Comparison of ENCODE assay signal across 21 cellular contexts in genomic region chr9:88046542-88046941, GRCh38.
A peak's percentile ranks its signal among the peaks of the same experiment; 100 is the strongest.
DNase-seq lines count a peak whose midpoint lies in the region; ATAC-seq and TF ChIP-seq lines count a peak whose summit lies in the region.
"Had no signal": no experiment of that assay in that cellular context is flagged by ENCODE, and none has a peak within 500 bp of the region (broad histone marks: within the 10 kb centered on the region; RNA-seq: fewer than 3 reads in every experiment).

No MANE protein-coding gene starts in this region.

- H3K27me3 Mint-ChIP-seq in endodermal cell (ENCODE audit: insufficient read depth): no peaks in the 10 kb centered on the region

- H3K36me3 ChIP-seq in HUES48 (ENCODE audit: control insufficient read depth, insufficient read depth, low read length): no peaks in the 10 kb centered on the region; the same call in 1 of the 2 replicates
- no peaks in the 10 kb centered on the region for H3K36me3 ChIP-seq in endodermal cell (ENCODE audit: control insufficient read depth, insufficient read depth, low read length)
- H3K36me3 ChIP-seq: BE2C had no signal

- no peak overlapping the region for H3K27ac Mint-ChIP-seq in endodermal cell
- H3K27ac Mint-ChIP-seq: CD4-positive, CD25-positive, alpha-beta regulatory T cell; CD8-positive, alpha-beta memory T cell; HFFc6 had no signal

- no peak for DNase-seq in endodermal cell
- DNase-seq in myocyte (ENCODE audit: low read depth): peak; percentile 50
- DNase-seq in anterior cingulate cortex (lab: John Stamatoyannopoulos, UW): no peak
- DNase-seq in superior temporal gyrus (ENCODE audit: extremely low spot score): no peak
- DNase-seq: ACHN; BE2C; C1 segment of cervical spinal cord; CD4-positive, CD25-positive, alpha-beta regulatory T cell; CD8-positive, alpha-beta memory T cell; COR-L47; DMS 273 treated with DMSO at 0.1 percent for 48 hours; DMS53; DND-41; EL; GM23248; H7; HFFc6 had no signal

- H3K4me3 Mint-ChIP-seq in endodermal cell: no peak overlapping the region
- H3K4me3 Mint-ChIP-seq: CD4-positive, CD25-positive, alpha-beta regulatory T cell; CD8-positive, alpha-beta memory T cell; HFFc6 had no signal

- peaks cover 19% of the 10 kb centered on the region for H3K9me3 ChIP-seq in HUES48 (ENCODE audit: control insufficient read depth, insufficient read depth, low read length)
- H3K9me3 ChIP-seq in endodermal cell (ENCODE audit: control insufficient read depth, low read length): peaks cover 58% of the 10 kb centered on the region
- H3K9me3 ChIP-seq: BE2C had no signal

- no peak for ATAC-seq in HG02571 (IDR thresholded peaks at IDR 0.05; ENCODE audit: unreplicated experiment)
- ATAC-seq: GM12878, HCT116 had no signal

- TF ChIP-seq CTCF in endodermal cell (conservative IDR thresholded peaks at IDR 0.05): no peak

- H3K4me3 ChIP-seq in HUES48 (ENCODE audit: low read depth, low read length): no peak overlapping the region
- peak overlapping the region; percentile 70 for H3K4me3 ChIP-seq in endodermal cell (ENCODE audit: low read length)
- H3K4me3 ChIP-seq: GM12878, GM23248 had no signal

- H3K4me1 ChIP-seq in HUES48 (ENCODE audit: control insufficient read depth, insufficient read depth, low read length) (peaks cover 20% of the 10 kb centered on the region), endodermal cell (ENCODE audit: control insufficient read depth, insufficient read depth, low read length) (no peaks in the 10 kb centered on the region)
- H3K4me1 ChIP-seq: BE2C had no signal

- no peak overlapping the region for H3K9ac ChIP-seq in HUES48 (ENCODE audit: low read depth, low read length)
- no peak overlapping the region for H3K9ac ChIP-seq in endodermal cell (ENCODE audit: extremely low read depth, low read length, poor library complexity, severe bottlenecking)
- H3K9ac ChIP-seq: GM23248 had no signal

- WGBS in endodermal cell (ENCODE audit: insufficient coverage in 1 of 2, insufficient read length in 1 of 2), 2 experiments: 80 to 91% methylated on average over 1 to 3 of the region's 3 CpGs

- H3K9me3 Mint-ChIP-seq in endodermal cell: peaks cover 62% of the 10 kb centered on the region

- H3K27me3 ChIP-seq in HUES48 (ENCODE audit: control insufficient read depth, insufficient read depth, low read length): no peaks in the 10 kb centered on the region
- H3K27me3 ChIP-seq in endodermal cell (ENCODE audit: control insufficient read depth, insufficient read depth, low read length, poor library complexity, severe bottlenecking): no peaks in the 10 kb centered on the region
- H3K27me3 ChIP-seq: BE2C had no signal

- H3K36me3 Mint-ChIP-seq in endodermal cell (ENCODE audit: low read depth): peaks cover 7% of the 10 kb centered on the region
- H3K36me3 Mint-ChIP-seq: CD4-positive, CD25-positive, alpha-beta regulatory T cell had no signal

- H3K27ac ChIP-seq in HUES48 (ENCODE audit: low read depth, low read length) (peak overlapping the region; percentile 79), endodermal cell (ENCODE audit: low read depth, low read length) (no peak overlapping the region)
- H3K27ac ChIP-seq: GM23248 had no signal

- no peaks in the 10 kb centered on the region for H3K4me1 Mint-ChIP-seq in endodermal cell
